In genomic region chr5:33400675-33401074, GRCh38 we compare ENCODE assay signal across 19 cellular contexts. TPM values are rescaled to one million over a fixed set of nuclear protein-coding genes. Genes with fewer than 3 reads are reported as not detected.
DNase-seq lines count a peak whose midpoint lies in the region; ATAC-seq and TF ChIP-seq lines count a peak whose summit lies in the region.
"Had no signal": no experiment of that assay in that cellular context is flagged by ENCODE, and none has a peak within 500 bp of the region (broad histone marks: within the 10 kb centered on the region; RNA-seq: fewer than 3 reads in every experiment).

No MANE protein-coding gene starts in this region.

- no peaks in the 10 kb centered on the region for H3K79me2 ChIP-seq in OCI-LY7 (ENCODE audit: insufficient read depth, low read depth, low read length)

- no peak for TF ChIP-seq EP300 in gastroesophageal sphincter (IDR thresholded peaks at IDR 0.05)

- H3K4me3 ChIP-seq in OCI-LY7 (ENCODE audit: low read depth, low read length, poor library complexity, severe bottlenecking), result no peak overlapping the region
- H3K4me3 ChIP-seq in gastroesophageal sphincter, result no peak overlapping the region
- H3K4me3 ChIP-seq: ascending aorta, SK-N-MC, upper lobe of left lung had no signal

- CTCF ChIA-PET in OCI-LY7 (lab: Charles Lee; ENCODE audit: unreplicated experiment), result no interaction called here

- intact Hi-C loops in OCI-LY7 (cut with micrococcal nuclease; ENCODE audit: unreplicated experiment), result no loop called here
- intact Hi-C loops in sciatic nerve (cut with DNase I), result no loop called here

- POLR2A ChIA-PET in OCI-LY7 (lab: Charles Lee), result no interaction called here

- DNase-seq in OCI-LY7 (ENCODE audit: low spot score) (peak; percentile 39), lung microvascular endothelial cell (ENCODE audit: low read depth in 2 of 2) (peak; percentile 8 to 54), D341Med (ENCODE audit: low spot score) (no peak), sciatic nerve (ENCODE audit: low spot score) (no peak)
- DNase-seq: activated CD4-positive, alpha-beta T cell treated with anti-CD3 and anti-CD28 coated beads, Interleukin-2, amount 50 U/mL, for 1 hour; activated naive CD4-positive, alpha-beta T cell treated with anti-CD3 and anti-CD28 coated beads, Interleukin-2, amount 10 ng/mL, durations not matched to agents 7 days and 5 days; BE2C; left colon; NCI-H1694 treated with DMSO at 0.1 percent for 48 hours; right cardiac atrium; stimulated activated naive CD8-positive, alpha-beta T cell treated with anti-CD3 and anti-CD28 coated beads, Interleukin-15, Interleukin-2, amounts not matched to agents 100 U/mL and 50 U/mL, for 24 hours; upper lobe of left lung had no signal

- no peak overlapping the region for H3K4me2 ChIP-seq in OCI-LY7 (ENCODE audit: low read length)

- H3K27ac ChIP-seq in OCI-LY7 (ENCODE audit: low read depth, low read length, poor library complexity, severe bottlenecking) (no peak overlapping the region), gastroesophageal sphincter (no peak overlapping the region)
- H3K27ac ChIP-seq: neutrophil, SK-N-MC, upper lobe of left lung had no signal

- H3K36me3 ChIP-seq in OCI-LY7 (ENCODE audit: insufficient read depth, low read length) (no peaks in the 10 kb centered on the region), gastroesophageal sphincter (no peaks in the 10 kb centered on the region)
- H3K36me3 ChIP-seq: ascending aorta, BE2C, neutrophil, upper lobe of left lung had no signal

- TF ChIP-seq POLR2A in gastroesophageal sphincter (IDR thresholded peaks at IDR 0.05), result no peak

- no peaks in the 10 kb centered on the region for H4K20me1 ChIP-seq in OCI-LY7 (ENCODE audit: insufficient read depth, low read length)

- H3K9me2 ChIP-seq in OCI-LY7 (ENCODE audit: insufficient read depth, low read length), result no peaks in the 10 kb centered on the region

- peak overlapping the region; percentile 39; the same call in 1 of the 2 replicates for H2AFZ ChIP-seq in OCI-LY7 (ENCODE audit: low read length)

- no TSS peak for BruUV-seq in OCI-LY7 (replicated peaks; lab: Mats Ljungman, UMichigan)

- ATAC-seq in GM18868 (IDR thresholded peaks at IDR 0.05; ENCODE audit: unreplicated experiment) (peak; percentile 83), HG02852 (IDR thresholded peaks at IDR 0.05; ENCODE audit: unreplicated experiment) (peak; percentile 65), sciatic nerve (no peak), gastroesophageal sphincter (no peak), HG02840 (IDR thresholded peaks at IDR 0.05; ENCODE audit: low FRiP score, unreplicated experiment) (no peak)
- ATAC-seq: left colon; stimulated activated naive CD8-positive, alpha-beta T cell treated with anti-CD3 and anti-CD28 coated beads, Interleukin-15, Interleukin-2, amounts not matched to agents 100 U/mL and 50 U/mL, for 24 hours had no signal

- H3K4me1 ChIP-seq in OCI-LY7 (ENCODE audit: insufficient read depth, low read length, poor library complexity, severe bottlenecking) (peaks cover 14% of the 10 kb centered on the region), gastroesophageal sphincter (no peaks in the 10 kb centered on the region)
- H3K4me1 ChIP-seq: BE2C had no signal

- no peaks in the 10 kb centered on the region for H3K9me3 ChIP-seq in OCI-LY7 (ENCODE audit: low read length)
- H3K9me3 ChIP-seq in gastroesophageal sphincter, result no peaks in the 10 kb centered on the region
- H3K9me3 ChIP-seq: ascending aorta, BE2C, neutrophil, upper lobe of left lung had no signal

- 56 to 88% methylated on average over 3 to 4 of the region's 4 CpGs for WGBS in gastroesophageal sphincter (ENCODE audit: low coverage in 1 of 2), 2 donors

- H3K27me3 ChIP-seq in gastroesophageal sphincter, result no peaks in the 10 kb centered on the region
- H3K27me3 ChIP-seq: ascending aorta, BE2C, neutrophil, upper lobe of left lung had no signal

- no peak for TF ChIP-seq CTCF in OCI-LY7 (conservative IDR thresholded peaks at IDR 0.05; ENCODE audit: low read length)
- TF ChIP-seq CTCF in gastroesophageal sphincter (IDR thresholded peaks at IDR 0.05), result no peak

RNA-seq across cellular contexts. Expression of gene TARS1, which starts 40.1 kb away (rescaled TPM):
- 101 and 118 TPM in 2 replicates for total RNA-seq in OCI-LY7 (2014; rRNA removed; shearing (Covaris generic))
- total RNA-seq in OCI-LY7 (2022), result 96.9 and 105 TPM in 2 replicates
- 128 and 180 TPM in 2 replicates for total RNA-seq in lung microvascular endothelial cell
- 74.4 TPM for total RNA-seq in sciatic nerve
- total RNA-seq in gastroesophageal sphincter, result 100 to 1,000 TPM in 1 of 4 donors, 10 to 100 TPM in 3; 79.9 to 118 (median 86.7) TPM

Comparison
In these comparisons a context has a peak if more than half of its experiments do, and no peak if none do; other contexts are left out.
1. ATAC-seq: peak in GM18868 (single experiment) and HG02852 (single experiment); none in sciatic nerve (single experiment), gastroesophageal sphincter (single experiment) and HG02840 (single experiment).
2. DNase-seq: peak in OCI-LY7 (single experiment) and lung microvascular endothelial cell (2 of 2); none in D341Med (single experiment) and sciatic nerve (single experiment).